Comparison of ENCODE assay signal across 1 cellular context in genomic region chr1:110462964-110463363, GRCh38.
TF ChIP-seq lines count a peak whose summit lies in the region.

No MANE protein-coding gene starts in this region.

TF ChIP-seq in IMR-90, 13 proteins besides CTCF, POLR2A, EP300 and RAD21:
- TF ChIP-seq SMC3 (IDR thresholded peaks at IDR 0.05; ENCODE audit: low read depth, low read length) (0 out of 2 replicates have a peak, but pooled peaks have one; percentile 12), CEBPB (IDR thresholded peaks at IDR 0.05; ENCODE audit: low read depth, low read length) (no peak)
